Comparison of ENCODE assay signal across 32 cellular contexts in genomic region chr4:86857341-86858052, GRCh38. TPM values are rescaled to one million over a fixed set of nuclear protein-coding genes. Genes with fewer than 3 reads are reported as not detected.
A peak's percentile ranks its signal among the peaks of the same experiment; 100 is the strongest.
DNase-seq lines count a peak whose midpoint lies in the region; ATAC-seq and TF ChIP-seq lines count a peak whose summit lies in the region.
"Had no signal": no experiment of that assay in that cellular context is flagged by ENCODE, and none has a peak within 500 bp of the region (broad histone marks: within the 10 kb centered on the region; RNA-seq: fewer than 3 reads in every experiment).

No MANE protein-coding gene starts in this region.

- H3K4me3 ChIP-seq in GM23338: no peak overlapping the region
- no peak overlapping the region for H3K4me3 ChIP-seq in NT2/D1 (ENCODE audit: insufficient read length, low read depth)
- no peak overlapping the region for H3K4me3 ChIP-seq in epithelial cell of esophagus (ENCODE audit: low read length)
- H3K4me3 ChIP-seq: ascending aorta; BLaER1 treated with 17β-estradiol and CSF1 and Interleukin-3, amounts not matched to agents 10 nM and 100 nM; GM23248; lower lobe of right lung; mucosa of descending colon; ovary; tibial nerve had no signal

- H3K9me3 Mint-ChIP-seq in GM23338 (no peaks in the 10 kb centered on the region), osteocyte (ENCODE audit: unreplicated experiment) (no peaks in the 10 kb centered on the region)
- H3K9me3 Mint-ChIP-seq: activated naive CD8-positive, alpha-beta T cell treated with anti-CD3 and anti-CD28 coated beads for 36 hours; natural killer cell treated with Interleukin-12 subunit alpha and Interleukin-12 subunit beta and Interleukin-15 and Interleukin-18, amount 100 ng/mL, for 72 hours had no signal

- H3K4me3 Mint-ChIP-seq in GM23338 (peak overlapping the region; percentile 8; the same call in 2 of the 3 replicates), osteocyte (ENCODE audit: unreplicated experiment) (no peak overlapping the region)
- H3K4me3 Mint-ChIP-seq: activated naive CD8-positive, alpha-beta T cell treated with anti-CD3 and anti-CD28 coated beads for 36 hours; natural killer cell treated with Interleukin-12 subunit alpha and Interleukin-12 subunit beta and Interleukin-15 and Interleukin-18, amount 100 ng/mL, for 72 hours had no signal

- no peak for TF ChIP-seq CTCF in GM23338 (conservative IDR thresholded peaks at IDR 0.05; ENCODE audit: low read depth in 2 of 2)
- no peak for TF ChIP-seq CTCF in epithelial cell of esophagus (IDR thresholded peaks at IDR 0.05; ENCODE audit: insufficient read depth, low read depth, low read length, missing control alignments)
- no peak for TF ChIP-seq CTCF in osteocyte (IDR thresholded peaks at IDR 0.05)

- no peak overlapping the region for H3K27ac ChIP-seq in GM23338 (ENCODE audit: low read depth)
- H3K27ac ChIP-seq: ascending aorta; BLaER1 treated with 17β-estradiol and CSF1 and Interleukin-3, amounts not matched to agents 10 nM and 100 nM; GM23248; KMS-11; lower lobe of right lung; ovary; tibial nerve had no signal

- H3K4me1 ChIP-seq in GM23338 (ENCODE audit: insufficient read depth): peaks cover 15% of the 10 kb centered on the region
- H3K4me1 ChIP-seq in NT2/D1 (ENCODE audit: insufficient read depth, insufficient read length): no peaks in the 10 kb centered on the region
- H3K4me1 ChIP-seq: ascending aorta, lower lobe of right lung had no signal

- no peak for TF ChIP-seq POLR2A in erythroblast (IDR thresholded peaks at IDR 0.05; ENCODE audit: low read length)

- H2AFZ ChIP-seq in GM23338: no peak overlapping the region

- no peak overlapping the region for H3K9ac ChIP-seq in NT2/D1 (ENCODE audit: insufficient read length, low read depth)
- H3K9ac ChIP-seq: BLaER1 treated with 17β-estradiol and CSF1 and Interleukin-3, amounts not matched to agents 10 nM and 100 nM; GM23248; KMS-11 had no signal

- H3K79me2 ChIP-seq in GM23338 (replicated peaks; ENCODE audit: insufficient read depth): no peaks in the 10 kb centered on the region

- H3K4me1 Mint-ChIP-seq in GM23338: peaks cover 18% of the 10 kb centered on the region
- H3K4me1 Mint-ChIP-seq in osteocyte (ENCODE audit: unreplicated experiment): peaks cover 24% of the 10 kb centered on the region
- H3K4me1 Mint-ChIP-seq: activated naive CD8-positive, alpha-beta T cell treated with anti-CD3 and anti-CD28 coated beads for 36 hours had no signal

- peak overlapping the region; percentile 23; the same call in 1 of the 2 replicates for H3K4me2 ChIP-seq in GM23338
- H3K4me2 ChIP-seq: BLaER1 treated with 17β-estradiol and CSF1 and Interleukin-3, amounts not matched to agents 10 nM and 100 nM; KMS-11 had no signal

- ATAC-seq in GM23338 (peak; percentile 95), HG03045 (IDR thresholded peaks at IDR 0.05; ENCODE audit: unreplicated experiment) (no peak)
- ATAC-seq: lower lobe of right lung; mucosa of descending colon; natural killer cell treated with Interleukin-12 subunit alpha and Interleukin-12 subunit beta and Interleukin-15 and Interleukin-18, amount 100 ng/mL, for 72 hours had no signal

- H3K9me3 ChIP-seq in NT2/D1 (ENCODE audit: insufficient read depth, low read length): no peaks in the 10 kb centered on the region
- H3K9me3 ChIP-seq: ascending aorta; BLaER1 treated with 17β-estradiol and CSF1 and Interleukin-3, amounts not matched to agents 10 nM and 100 nM; lower lobe of right lung; mucosa of descending colon; ovary; tibial nerve had no signal

- H4K20me1 ChIP-seq in GM23338 (replicated peaks; ENCODE audit: insufficient read depth): peaks cover 3% of the 10 kb centered on the region; the same call in 1 of the 2 replicates
- H4K20me1 ChIP-seq: BLaER1 treated with 17β-estradiol and CSF1 and Interleukin-3, amounts not matched to agents 10 nM and 100 nM had no signal

- H3K27ac Mint-ChIP-seq in GM23338 (no peak overlapping the region), osteocyte (ENCODE audit: unreplicated experiment) (peak overlapping the region; percentile 25)
- H3K27ac Mint-ChIP-seq: activated naive CD8-positive, alpha-beta T cell treated with anti-CD3 and anti-CD28 coated beads for 36 hours; natural killer cell treated with Interleukin-12 subunit alpha and Interleukin-12 subunit beta and Interleukin-15 and Interleukin-18, amount 100 ng/mL, for 72 hours had no signal

- H3F3A ChIP-seq in GM23338 (replicated peaks; ENCODE audit: low read depth): no peaks in the 10 kb centered on the region

- H3K36me3 Mint-ChIP-seq in GM23338 (ENCODE audit: low read depth) (no peaks in the 10 kb centered on the region), osteocyte (ENCODE audit: unreplicated experiment) (no peaks in the 10 kb centered on the region)
- H3K36me3 Mint-ChIP-seq: activated naive CD8-positive, alpha-beta T cell treated with anti-CD3 and anti-CD28 coated beads for 36 hours; natural killer cell treated with Interleukin-12 subunit alpha and Interleukin-12 subunit beta and Interleukin-15 and Interleukin-18, amount 100 ng/mL, for 72 hours had no signal

- H3K9me2 ChIP-seq in GM23338 (ENCODE audit: insufficient read depth): no peaks in the 10 kb centered on the region

- H3K27me3 ChIP-seq in GM23338 (ENCODE audit: insufficient read depth): peaks cover 54% of the 10 kb centered on the region
- H3K27me3 ChIP-seq in NT2/D1 (ENCODE audit: insufficient read depth, insufficient read length): peaks cover 36% of the 10 kb centered on the region
- H3K27me3 ChIP-seq: ascending aorta; BLaER1 treated with 17β-estradiol and CSF1 and Interleukin-3, amounts not matched to agents 10 nM and 100 nM; ovary; tibial nerve had no signal

- DNase-seq in GM23338 (ENCODE audit: low spot score) (peak; percentile 76), NT2/D1 (ENCODE audit: low read depth, low spot score) (peak; percentile 25), epithelial cell of esophagus (ENCODE audit: low read depth) (peak; percentile 87), osteocyte (ENCODE audit: extremely low spot score, unreplicated experiment) (no peak), amniotic stem cell (lab: John Stamatoyannopoulos, UW) (no peak), erythroblast (lab: John Stamatoyannopoulos, UW) (no peak)
- DNase-seq: activated naive CD8-positive, alpha-beta T cell treated with anti-CD3 and anti-CD28 coated beads for 36 hours; activated T-cell treated with anti-CD3 and anti-CD28 coated beads for 4 hours; Calu3; central memory CD4-positive, alpha-beta T cell; GM23248; lower lobe of right lung; mucosa of descending colon; NCI-H1417 treated with DMSO at 0.1 percent for 48 hours; NCI-H2081; NCI-H345; NCI-H748 treated with DMSO at 0.1 percent for 48 hours; ovary; retina; small intestine; T-helper 2 cell had no signal

- H3K36me3 ChIP-seq in GM23338 (ENCODE audit: insufficient read depth) (no peaks in the 10 kb centered on the region), NT2/D1 (ENCODE audit: insufficient read depth, insufficient read length, low read length) (no peaks in the 10 kb centered on the region)
- H3K36me3 ChIP-seq: ascending aorta; BLaER1 treated with 17β-estradiol and CSF1 and Interleukin-3, amounts not matched to agents 10 nM and 100 nM; lower lobe of right lung; ovary; tibial nerve had no signal

- H3K27me3 Mint-ChIP-seq in GM23338 (ENCODE audit: insufficient read depth, low read depth, poor library complexity): peaks cover 19% of the 10 kb centered on the region
- no peaks in the 10 kb centered on the region for H3K27me3 Mint-ChIP-seq in osteocyte (ENCODE audit: unreplicated experiment)
- H3K27me3 Mint-ChIP-seq: activated naive CD8-positive, alpha-beta T cell treated with anti-CD3 and anti-CD28 coated beads for 36 hours had no signal

RNA-seq across cellular contexts. Expression of gene SLC10A6, which starts 8.3 kb away (rescaled TPM):
- total RNA-seq in GM23338 (2014; rRNA removed; shearing (Covaris generic)): not detected in 2 replicates
- polyA plus RNA-seq in GM23338 (2016; fragmentation: Nextera tagmentation; extraction: Ambion mirVana): not detected in 2 replicates
- total RNA-seq in osteocyte: not detected in 2 replicates
- total RNA-seq: activated naive CD8-positive, alpha-beta T cell treated with anti-CD3 and anti-CD28 coated beads for 36 hours; Calu3; Daoy; glomerular endothelial cell; GM23248; kidney epithelial cell; natural killer cell treated with Interleukin-12 subunit alpha and Interleukin-12 subunit beta and Interleukin-15 and Interleukin-18, amount 100 ng/mL, for 72 hours; RPMI7951; SK-MEL-5 had no signal
- polyA plus RNA-seq: GM23248 had no signal

RNA-seq across cellular contexts. Expression of gene C4orf36, which starts 34.7 kb away (rescaled TPM):
- total RNA-seq in GM23338 (2014; rRNA removed; shearing (Covaris generic)): 1.1 TPM in 1 of 2 replicates, not detected in the other
- polyA plus RNA-seq in GM23338 (2016; fragmentation: Nextera tagmentation; extraction: Ambion mirVana): 0.97 and 1.6 TPM in 2 replicates
- 0.44 and 0.51 TPM in 2 replicates for total RNA-seq in osteocyte
- total RNA-seq: activated naive CD8-positive, alpha-beta T cell treated with anti-CD3 and anti-CD28 coated beads for 36 hours; ascending aorta; glomerular endothelial cell; natural killer cell treated with Interleukin-12 subunit alpha and Interleukin-12 subunit beta and Interleukin-15 and Interleukin-18, amount 100 ng/mL, for 72 hours; RPMI7951 had no signal
- polyA plus RNA-seq: GM23248 had no signal

Comparison
In these comparisons a context has a peak if more than half of its experiments do, and no peak if none do; other contexts are left out.
1. DNase-seq: peak in GM23338 (single experiment), NT2/D1 (single experiment) and epithelial cell of esophagus (single experiment); none in osteocyte (single experiment), amniotic stem cell (single experiment) and erythroblast (0 of 2).